ENCODE assay signal across 11 cellular contexts in genomic region chr22:24486501-24486921, GRCh38. TPM values are rescaled to one million over a fixed set of nuclear protein-coding genes. Genes with fewer than 3 reads are reported as not detected.
DNase-seq lines count a peak whose midpoint lies in the region; ATAC-seq and TF ChIP-seq lines count a peak whose summit lies in the region.
"Had no signal": no experiment of that assay in that cellular context is flagged by ENCODE, and none has a peak within 500 bp of the region (broad histone marks: within the 10 kb centered on the region; RNA-seq: fewer than 3 reads in every experiment).

No MANE protein-coding gene starts in this region.

- H3K27me3 Mint-ChIP-seq in activated T-helper 1 cell treated with anti-CD3 and anti-CD28 coated beads, Interleukin-12 subunit alpha, Interleukin-12 subunit beta, Interleukin-2, Interleukin-4 antibody, amounts not matched to agents 30 ng/mL and 10 ng/mL and 1 ng/mL, durations not matched to agents 14 hours and 24 hours and 36 hours (ENCODE audit: insufficient read depth), result peaks cover 9% of the 10 kb centered on the region

- H3K9me3 ChIP-seq in adrenal gland (replicated peaks in 1 of 3), result no peaks in the 10 kb centered on the region

- no peaks in the 10 kb centered on the region for H3K9me3 Mint-ChIP-seq in activated T-helper 1 cell treated with anti-CD3 and anti-CD28 coated beads, Interleukin-12 subunit alpha, Interleukin-12 subunit beta, Interleukin-2, Interleukin-4 antibody, amounts not matched to agents 30 ng/mL and 10 ng/mL and 1 ng/mL, durations not matched to agents 14 hours and 24 hours and 36 hours

- no peaks in the 10 kb centered on the region for H3K36me3 ChIP-seq in adrenal gland (replicated peaks in 1 of 2)

- WGBS in adrenal gland, 4 donors, result 69 to 100% (median 77%) methylated on average over 2 of the region's 2 CpGs

- no peaks in the 10 kb centered on the region for H3K36me3 Mint-ChIP-seq in activated T-helper 1 cell treated with anti-CD3 and anti-CD28 coated beads, Interleukin-12 subunit alpha, Interleukin-12 subunit beta, Interleukin-2, Interleukin-4 antibody, amounts not matched to agents 30 ng/mL and 10 ng/mL and 1 ng/mL, durations not matched to agents 14 hours and 24 hours and 36 hours (ENCODE audit: low read depth)

- no peak overlapping the region for H3K4me3 Mint-ChIP-seq in activated T-helper 1 cell treated with anti-CD3 and anti-CD28 coated beads, Interleukin-12 subunit alpha, Interleukin-12 subunit beta, Interleukin-2, Interleukin-4 antibody, amounts not matched to agents 30 ng/mL and 10 ng/mL and 1 ng/mL, durations not matched to agents 14 hours and 24 hours and 36 hours

- intact Hi-C loops in activated T-helper 1 cell treated with anti-CD3 and anti-CD28 coated beads, Interleukin-12 subunit alpha, Interleukin-12 subunit beta, Interleukin-2, Interleukin-4 antibody, amounts not matched to agents 30 ng/mL and 10 ng/mL and 1 ng/mL, durations not matched to agents 14 hours and 24 hours and 36 hours (cut with micrococcal nuclease), result loop anchor here (1.0 to 5.0 kb wide), 4 partner anchors 25 to 199 kb away; no protein-coding TSS in a partner anchor
- intact Hi-C loops in adrenal gland (cut with DNase I), result no loop called here

- TF ChIP-seq RAD21 in Ishikawa (IDR thresholded peaks at IDR 0.05; ENCODE audit: low read depth), result no peak

- H3K27ac Mint-ChIP-seq in activated T-helper 1 cell treated with anti-CD3 and anti-CD28 coated beads, Interleukin-12 subunit alpha, Interleukin-12 subunit beta, Interleukin-2, Interleukin-4 antibody, amounts not matched to agents 30 ng/mL and 10 ng/mL and 1 ng/mL, durations not matched to agents 14 hours and 24 hours and 36 hours, result peak overlapping the region; percentile 63

- DNase-seq in Daoy (ENCODE audit: low read depth) (peak; percentile 66), kidney glomerular epithelial cell (lab: John Stamatoyannopoulos, UW) (peak; percentile 9), DMS153 (lab: John Stamatoyannopoulos, UW) (no peak), NAMALWA (ENCODE audit: low spot score) (no peak), adrenal gland (no peak)
- peak; percentile 17 for DNase-seq in activated T-helper 1 cell treated with anti-CD3 and anti-CD28 coated beads, Interleukin-12 subunit alpha, Interleukin-12 subunit beta, Interleukin-2, Interleukin-4 antibody, amounts not matched to agents 30 ng/mL and 10 ng/mL and 1 ng/mL, durations not matched to agents 14 hours and 24 hours and 36 hours (ENCODE audit: low spot score)
- DNase-seq: effector memory CD4-positive, alpha-beta T cell; NCI-H1436 treated with DMSO at 0.1 percent for 48 hours had no signal

- no peak overlapping the region for H3K27ac ChIP-seq in adrenal gland
- H3K27ac ChIP-seq: VCaP had no signal

- no peak for TF ChIP-seq EP300 in Ishikawa (IDR thresholded peaks at IDR 0.05; ENCODE audit: borderline replicate concordance)

- H3K4me1 Mint-ChIP-seq in activated T-helper 1 cell treated with anti-CD3 and anti-CD28 coated beads, Interleukin-12 subunit alpha, Interleukin-12 subunit beta, Interleukin-2, Interleukin-4 antibody, amounts not matched to agents 30 ng/mL and 10 ng/mL and 1 ng/mL, durations not matched to agents 14 hours and 24 hours and 36 hours (ENCODE audit: low read depth), result peaks cover 21% of the 10 kb centered on the region

- TF ChIP-seq CTCF in adrenal gland (IDR thresholded peaks at IDR 0.05), result no peak

- peaks cover 0 to 11% of the 10 kb centered on the region in 2 donors for H3K4me1 ChIP-seq in adrenal gland (replicated peaks in 1 of 2)

- no peak for TF ChIP-seq POLR2A in adrenal gland (IDR thresholded peaks at IDR 0.05)

- no peak for ATAC-seq in HG03460 (IDR thresholded peaks at IDR 0.05; ENCODE audit: unreplicated experiment)

- no peaks in the 10 kb centered on the region for H3K27me3 ChIP-seq in adrenal gland

- no peak overlapping the region for H3K4me3 ChIP-seq in adrenal gland

TF ChIP-seq in Ishikawa, 13 proteins besides CTCF, POLR2A, EP300 and RAD21:
- 0 out of 2 replicates have a peak, but pooled peaks have one; percentile 14 for TF ChIP-seq NFIC (IDR thresholded peaks at IDR 0.05)
- TF ChIP-seq ZBTB7A (IDR thresholded peaks at IDR 0.05; ENCODE audit: low read depth), result no peak
- TF ChIP-seq TCF12 (IDR thresholded peaks at IDR 0.05; ENCODE audit: low read depth), result no peak
- TF ChIP-seq REST (IDR thresholded peaks at IDR 0.05; ENCODE audit: low read depth), result no peak

RNA-seq across cellular contexts. Expression of gene UPB1, which starts 8.6 kb away (rescaled TPM):
- 0.06 TPM in 1 of 2 replicates, not detected in the other for total RNA-seq in Daoy (2014; rRNA removed; shearing (Covaris generic))
- total RNA-seq in activated T-helper 1 cell treated with anti-CD3 and anti-CD28 coated beads, Interleukin-12 subunit alpha, Interleukin-12 subunit beta, Interleukin-2, Interleukin-4 antibody, amounts not matched to agents 30 ng/mL and 10 ng/mL and 1 ng/mL, durations not matched to agents 14 hours and 24 hours and 36 hours, result 0.21 and 0.27 TPM in 2 replicates
- 1 to 10 TPM in 2 of 8 donors, under 1 TPM in 5, not detected in 1; 0.11 to 2.2 (median 0.29) TPM for total RNA-seq in adrenal gland
- polyA plus RNA-seq in adrenal gland, result under 1 TPM; 0.11 to 0.48 (median 0.34) TPM

RNA-seq across cellular contexts. Expression of gene ADORA2A, which starts 59.1 kb away (rescaled TPM):
- total RNA-seq in Daoy (2014; rRNA removed; shearing (Covaris generic)), result 0.95 and 2.7 TPM in 2 replicates
- 27.3 and 27.7 TPM in 2 replicates for total RNA-seq in activated T-helper 1 cell treated with anti-CD3 and anti-CD28 coated beads, Interleukin-12 subunit alpha, Interleukin-12 subunit beta, Interleukin-2, Interleukin-4 antibody, amounts not matched to agents 30 ng/mL and 10 ng/mL and 1 ng/mL, durations not matched to agents 14 hours and 24 hours and 36 hours
- total RNA-seq in adrenal gland, result 10 to 100 TPM in 4 of 8 donors, 1 to 10 TPM in 4; 5.1 to 16.4 (median 8.5) TPM
- polyA plus RNA-seq in adrenal gland, result 1 to 10 TPM; 2.9 to 8.5 (median 3.9) TPM

Comparison
In these comparisons a context has a peak if more than half of its experiments do, and no peak if none do; other contexts are left out.
1. DNase-seq: peak in Daoy (single experiment), activated T-helper 1 cell treated with anti-CD3 and anti-CD28 coated beads, Interleukin-12 subunit alpha, Interleukin-12 subunit beta, Interleukin-2, Interleukin-4 antibody, amounts not matched to agents 30 ng/mL and 10 ng/mL and 1 ng/mL, durations not matched to agents 14 hours and 24 hours and 36 hours (single experiment) and kidney glomerular epithelial cell (single experiment); none in DMS153 (single experiment), NAMALWA (single experiment) and adrenal gland (0 of 7).